Comparison of ENCODE assay signal across 9 cellular contexts in the genomic region with DNA sequence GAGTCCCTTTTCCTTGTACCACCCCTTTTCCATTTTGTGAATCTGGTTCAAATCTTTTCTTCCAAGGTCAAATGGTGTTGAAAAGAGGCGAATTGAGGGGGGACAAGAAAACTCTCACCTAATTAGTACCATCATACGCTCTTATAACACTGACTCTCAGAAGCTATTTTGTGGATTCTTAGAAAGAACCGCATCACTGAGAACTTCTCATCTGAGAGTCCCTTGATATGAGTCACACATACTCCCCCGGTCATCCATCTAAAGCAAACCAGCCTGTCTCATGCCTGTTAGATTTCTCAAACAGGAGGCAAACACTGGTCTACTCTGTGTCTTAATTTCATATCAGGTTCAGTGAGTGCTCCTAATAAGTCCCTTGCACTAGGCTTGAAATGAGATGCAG.
A peak's percentile ranks its signal among the peaks of the same experiment; 100 is the strongest.
DNase-seq lines count a peak whose midpoint lies in the region; ATAC-seq and TF ChIP-seq lines count a peak whose summit lies in the region.
"Had no signal": no experiment of that assay in that cellular context is flagged by ENCODE, and none has a peak within 500 bp of the region (broad histone marks: within the 10 kb centered on the region; RNA-seq: fewer than 3 reads in every experiment).

No MANE protein-coding gene starts in this region.

- 31% methylated on average over 4 of the region's 4 CpGs for WGBS in smooth muscle cell (ENCODE audit: low lambda C conversion rate)

- peak overlapping the region; percentile 7 for H3K4me2 ChIP-seq in smooth muscle cell

- in situ Hi-C loops in SK-MEL-5 (cut with HindIII; ENCODE audit: low pct_unique_long_range_greater_than_20kb, low sequenced_read_pairs), result no loop called here

- H3K4me3 ChIP-seq in smooth muscle cell (no peak overlapping the region), colonic mucosa (no peak overlapping the region)

- H3K4me1 ChIP-seq in smooth muscle cell (ENCODE audit: low read depth), result no peaks in the 10 kb centered on the region
- no peaks in the 10 kb centered on the region for H3K4me1 ChIP-seq in colonic mucosa

- H4K20me1 ChIP-seq in smooth muscle cell (ENCODE audit: low read depth), result no peaks in the 10 kb centered on the region

- TF ChIP-seq CTCF in smooth muscle cell (IDR thresholded peaks at IDR 0.05; ENCODE audit: borderline replicate concordance, insufficient read depth, poor library complexity, severe bottlenecking) (no peak), colonic mucosa (IDR thresholded peaks at IDR 0.05) (no peak)

- no peaks in the 10 kb centered on the region for H3K79me2 ChIP-seq in smooth muscle cell (ENCODE audit: low read depth)

- H3K9ac ChIP-seq in smooth muscle cell (ENCODE audit: low read depth) (no peak overlapping the region), colonic mucosa (ENCODE audit: low read depth in 2 of 2, low read length in 2 of 2) (no peak overlapping the region)

- H3K9me3 ChIP-seq in smooth muscle cell (replicated peaks; ENCODE audit: low read depth) (no peaks in the 10 kb centered on the region), colonic mucosa (no peaks in the 10 kb centered on the region)

- no peaks in the 10 kb centered on the region for H3F3A ChIP-seq in smooth muscle cell (ENCODE audit: low read depth)

- no peaks in the 10 kb centered on the region for H3K36me3 ChIP-seq in smooth muscle cell (ENCODE audit: low read depth)
- H3K36me3 ChIP-seq in colonic mucosa, result no peaks in the 10 kb centered on the region

- ATAC-seq in GM18873 (IDR thresholded peaks at IDR 0.05; ENCODE audit: low FRiP score, unreplicated experiment) (peak; percentile 92), HG02870 (IDR thresholded peaks at IDR 0.05; ENCODE audit: unreplicated experiment) (peak; percentile 96)
- ATAC-seq: HCT116 had no signal

- H3K27me3 ChIP-seq in smooth muscle cell (ENCODE audit: low read depth) (no peaks in the 10 kb centered on the region), colonic mucosa (no peaks in the 10 kb centered on the region)

- intact Hi-C loops in colonic mucosa (cut with DNase I), result no loop called here

- H3K27ac ChIP-seq in smooth muscle cell (ENCODE audit: low read depth) (peak overlapping the region; percentile 4), colonic mucosa (no peak overlapping the region)

- no peak overlapping the region for H2AFZ ChIP-seq in smooth muscle cell (ENCODE audit: low read depth)

- DNase-seq in SK-MEL-5 (ENCODE audit: low read depth, low spot score) (peak; percentile 43), smooth muscle cell (lab: John Stamatoyannopoulos, UW; ENCODE audit: unreplicated experiment) (no peak), ecto neural progenitor cell (ENCODE audit: low spot score) (no peak), colonic mucosa (no peak), middle frontal gyrus (ENCODE audit: extremely low spot score, low spot score) (no peak), RPMI8226 (no peak)
